8 cellular contexts compared by ENCODE assay signal in the genomic region with DNA sequence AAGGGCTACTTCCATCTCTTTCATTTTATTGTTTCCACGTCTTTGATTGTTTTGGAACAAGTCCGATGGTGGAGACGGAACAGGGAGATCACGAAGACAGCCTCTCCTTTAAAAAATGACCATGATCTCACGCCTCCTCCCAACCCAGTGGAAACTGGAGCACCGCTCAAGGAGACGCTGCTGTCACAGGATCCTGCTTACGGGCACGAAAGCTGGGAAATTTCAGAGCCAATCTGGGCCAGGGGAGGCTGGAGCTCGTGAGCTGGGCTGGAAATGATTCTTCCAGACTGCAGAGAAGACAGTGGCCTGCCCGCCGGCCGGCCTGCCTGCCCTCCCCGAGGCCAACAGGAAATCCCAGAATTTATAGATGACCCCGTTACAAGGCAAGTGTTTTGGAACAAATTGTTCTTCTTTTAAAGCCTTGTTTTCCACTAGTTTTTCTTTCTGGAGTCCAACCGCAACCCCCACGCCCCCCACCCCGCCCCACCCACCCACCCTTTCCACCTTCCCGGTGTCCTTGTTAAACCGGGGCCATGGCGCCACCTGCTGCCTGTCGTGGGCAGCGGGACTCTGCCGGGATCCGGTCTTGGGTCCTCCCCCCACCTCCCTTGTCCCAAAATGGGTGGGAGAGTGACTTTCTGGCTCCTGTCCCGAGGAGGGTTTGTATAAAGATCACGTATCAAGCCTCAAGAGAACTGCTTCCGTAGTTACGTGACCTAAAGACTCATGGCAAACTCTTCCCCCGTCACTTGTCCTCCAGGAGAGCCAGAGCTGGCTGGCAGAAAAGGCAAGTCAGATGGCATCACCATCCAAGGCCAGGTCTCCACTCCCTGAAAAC. TPM values are rescaled to one million over a fixed set of nuclear protein-coding genes. Genes with fewer than 3 reads are reported as not detected.
DNase-seq lines count a peak whose midpoint lies in the region; ATAC-seq and TF ChIP-seq lines count a peak whose summit lies in the region.

No MANE protein-coding gene starts in this region.

- intact Hi-C loops in ovary (cut with DNase I) (loop anchor here (2.0 to 10.0 kb wide), 8 partner anchors 63 to 605 kb away; partner anchors contain the start of gene MED13L (in 3 of the 4)), testis (cut with DNase I; ENCODE audit: low total_unique reads) (no loop called here)

- peak; percentile 38 for TF ChIP-seq EP300 in ovary (IDR thresholded peaks at IDR 0.05)

- DNase-seq in GM10266 (ENCODE audit: extremely low spot score) (peak; percentile 67), RWPE2 (ENCODE audit: low spot score) (no peak), glomerular visceral epithelial cell (ENCODE audit: extremely low spot score) (peak; percentile 61), ovary (peak; percentile 87 to 95 (median 88)), testis (peak; percentile 92), NCI-H446 treated with DMSO at 0.1 percent for 48 hours (lab: John Stamatoyannopoulos, UW) (no peak)

- no peak overlapping the region for H3K4me3 ChIP-seq in RWPE2 (ENCODE audit: severe bottlenecking)
- peak overlapping the region; percentile 31 for H3K4me3 ChIP-seq in ovary
- H3K4me3 ChIP-seq in testis = peak overlapping the region; percentile 34 to 49

- H3K36me3 ChIP-seq in RWPE2 (ENCODE audit: low read depth) (no peaks in the 10 kb centered on the region), ovary (no peaks in the 10 kb centered on the region), testis (ENCODE audit: low read depth, missing control alignments) (no peaks in the 10 kb centered on the region)

- peaks cover 30% of the 10 kb centered on the region for H3K4me1 Mint-ChIP-seq in activated naive CD4-positive, alpha-beta T cell treated with anti-CD3 and anti-CD28 coated beads, Interleukin-2, amount 50 U/mL, for 24 hours

- H3K4me1 ChIP-seq in RWPE2 (ENCODE audit: insufficient read depth, poor library complexity, severe bottlenecking) = no peaks in the 10 kb centered on the region
- H3K4me1 ChIP-seq in ovary (ENCODE audit: insufficient read depth) = peaks cover 27% of the 10 kb centered on the region
- peaks cover 47% of the 10 kb centered on the region for H3K4me1 ChIP-seq in testis

- WGBS in ovary, 3 donors = 2 to 4% (median 3%) methylated on average over 30 of the region's 30 CpGs
- WGBS in testis, 2 donors = 3 to 11% methylated on average over 29 to 30 of the region's 30 CpGs

- no peak overlapping the region for H3K27ac ChIP-seq in 22Rv1
- H3K27ac ChIP-seq in RWPE2 (ENCODE audit: poor library complexity, severe bottlenecking) = no peak overlapping the region
- H3K27ac ChIP-seq in ovary = peak overlapping the region; percentile 14 to 77
- H3K27ac ChIP-seq in testis = peak overlapping the region; percentile 73 to 81

- no peaks in the 10 kb centered on the region for H3K9me3 Mint-ChIP-seq in activated naive CD4-positive, alpha-beta T cell treated with anti-CD3 and anti-CD28 coated beads, Interleukin-2, amount 50 U/mL, for 24 hours

- ATAC-seq in RWPE2 (ENCODE audit: low read depth) = peak; percentile 68

- H3K27me3 Mint-ChIP-seq in activated naive CD4-positive, alpha-beta T cell treated with anti-CD3 and anti-CD28 coated beads, Interleukin-2, amount 50 U/mL, for 24 hours = no peaks in the 10 kb centered on the region

- TF ChIP-seq CTCF in 22Rv1 (IDR thresholded peaks at IDR 0.05) = peak; percentile 77
- TF ChIP-seq CTCF in GM10266 (IDR thresholded peaks at IDR 0.05; ENCODE audit: control insufficient read depth, insufficient read depth, low read depth, missing control alignments) = peak; percentile 72
- peak; percentile 55 for TF ChIP-seq CTCF in RWPE2 (IDR thresholded peaks at IDR 0.05; ENCODE audit: poor library complexity, severe bottlenecking)
- peak in 2 of 3 donors; percentile 47 to 55 for TF ChIP-seq CTCF in ovary (IDR thresholded peaks at IDR 0.05)
- peak; percentile 13 to 62 (median 49) for TF ChIP-seq CTCF in testis (IDR thresholded peaks at IDR 0.05)

- no peaks in the 10 kb centered on the region for H3K36me3 Mint-ChIP-seq in activated naive CD4-positive, alpha-beta T cell treated with anti-CD3 and anti-CD28 coated beads, Interleukin-2, amount 50 U/mL, for 24 hours

- H3K27ac Mint-ChIP-seq in activated naive CD4-positive, alpha-beta T cell treated with anti-CD3 and anti-CD28 coated beads, Interleukin-2, amount 50 U/mL, for 24 hours = peak overlapping the region; percentile 55

- TF ChIP-seq POLR2A in ovary (IDR thresholded peaks at IDR 0.05) = peak; percentile 43
- TF ChIP-seq POLR2A in testis (IDR thresholded peaks at IDR 0.05) = no peak

- no peak overlapping the region for H3K4me3 Mint-ChIP-seq in activated naive CD4-positive, alpha-beta T cell treated with anti-CD3 and anti-CD28 coated beads, Interleukin-2, amount 50 U/mL, for 24 hours

- H3K27me3 ChIP-seq in RWPE2 (ENCODE audit: insufficient read depth, poor library complexity, severe bottlenecking) = no peaks in the 10 kb centered on the region
- no peaks in the 10 kb centered on the region for H3K27me3 ChIP-seq in ovary
- H3K27me3 ChIP-seq in testis = no peaks in the 10 kb centered on the region

- H3K9me3 ChIP-seq in RWPE2 (ENCODE audit: severe bottlenecking) (no peaks in the 10 kb centered on the region), ovary (no peaks in the 10 kb centered on the region), testis (no peaks in the 10 kb centered on the region)

RNA-seq across cellular contexts. Expression of gene MAP1LC3B2, which starts 40.3 kb away (rescaled TPM):
- 1 to 10 TPM in 6 of 7 donors, under 1 TPM in 1; 0.80 to 9.9 (median 3.1) TPM for total RNA-seq in ovary
- polyA plus RNA-seq in ovary = 1 to 10 TPM; 2.1 to 2.2 TPM
- total RNA-seq in testis = 1 to 10 TPM; 1.0 to 1.5 TPM
- 2.1 TPM for polyA plus RNA-seq in testis (ENCODE audit: insufficient read depth, low read depth, low replicate concordance)

Comparison
In these comparisons a context has a peak if more than half of its experiments do, and no peak if none do; other contexts are left out.
1. H3K27ac ChIP-seq: peak in ovary (2 of 2) and testis (2 of 2); none in 22Rv1 (single experiment) and RWPE2 (single experiment).
2. DNase-seq: peak in GM10266 (single experiment), glomerular visceral epithelial cell (single experiment), ovary (5 of 5) and testis (single experiment); none in RWPE2 (single experiment) and NCI-H446 treated with DMSO at 0.1 percent for 48 hours (single experiment).
3. Peak in every context shown above with its lines, with median percentiles within 50 percentile points of each other: CTCF ChIP-seq.